Comparison of ENCODE assay signal across 22 cellular contexts in genomic region chr2:187442778-187443177, GRCh38.
"Had no signal": no experiment of that assay in that cellular context is flagged by ENCODE, and none has a peak within 500 bp of the region (broad histone marks: within the 10 kb centered on the region; RNA-seq: fewer than 3 reads in every experiment).

No MANE protein-coding gene starts in this region.

- DNase-seq: activated CD4-positive, alpha-beta T cell treated with anti-CD3 and anti-CD28 coated beads for 36 hours; activated CD4-positive, CD25-positive, alpha-beta regulatory T cell; activated CD8-positive, alpha-beta memory T cell treated with anti-CD3 and anti-CD28 coated beads, Interleukin-2, amount 10 ng/mL, durations not matched to agents 7 days and 5 days; activated CD8-positive, alpha-beta T cell treated with anti-CD3 and anti-CD28 coated beads, Interleukin-2, amount 10 ng/mL, durations not matched to agents 7 days and 5 days; activated naive CD4-positive, alpha-beta T cell; activated T-cell treated with anti-CD3 and anti-CD28 coated beads, Interleukin-2, amount 50 U/mL, for 48 hours; central memory CD4-positive, alpha-beta T cell; effector CD4-positive, alpha-beta T cell; left cardiac atrium; mesenchymal stem cell; naive thymus-derived CD8-positive, alpha-beta T cell; occipital lobe; psoas muscle; stimulated activated CD4-positive, alpha-beta T cell treated with anti-CD3 and anti-CD28 coated beads, Interleukin-2, amount 100 ng/mL, for 48 hours; stimulated activated naive CD4-positive, alpha-beta T cell treated with Interleukin-2 at 50 U/mL for 16 hours; T-helper 1 cell had no signal

- H3K27ac ChIP-seq: breast epithelium, hepatocyte, neural progenitor cell, parathyroid adenoma, psoas muscle, tibial nerve had no signal

- H3K79me2 ChIP-seq: hepatocyte, parathyroid adenoma had no signal

- H3K4me2 ChIP-seq: hepatocyte, neural progenitor cell had no signal

- H2AFZ ChIP-seq: hepatocyte, neural progenitor cell, parathyroid adenoma had no signal

- H3K36me3 ChIP-seq: breast epithelium, neural progenitor cell, tibial nerve had no signal

- H3K4me3 ChIP-seq: breast epithelium, hepatocyte, neural progenitor cell, psoas muscle, tibial nerve had no signal

- ATAC-seq: activated CD4-positive, alpha-beta T cell treated with anti-CD3 and anti-CD28 coated beads for 36 hours; activated CD8-positive, alpha-beta memory T cell treated with anti-CD3 and anti-CD28 coated beads, Interleukin-2, amount 10 ng/mL, durations not matched to agents 7 days and 5 days; activated CD8-positive, alpha-beta T cell treated with anti-CD3 and anti-CD28 coated beads, Interleukin-2, amount 10 ng/mL, durations not matched to agents 7 days and 5 days; activated naive CD4-positive, alpha-beta T cell treated with anti-CD3 and anti-CD28 coated beads, Interleukin-2, amount 50 U/mL, for 72 hours; left cardiac atrium; naive thymus-derived CD8-positive, alpha-beta T cell; psoas muscle had no signal

- H3K4me1 ChIP-seq: breast epithelium, parathyroid adenoma, psoas muscle had no signal

- H3K27me3 ChIP-seq: breast epithelium, hepatocyte, neural progenitor cell, tibial nerve had no signal

- H3K9me3 ChIP-seq: breast epithelium, psoas muscle, tibial nerve had no signal
